1 cellular context compared by ENCODE assay signal in genomic region chr10:29535012-29535777, GRCh38.
TF ChIP-seq lines count a peak whose summit lies in the region.

No MANE protein-coding gene starts in this region.

TF ChIP-seq in HEK293, 187 proteins besides CTCF, POLR2A, EP300 and RAD21 (continued from another document):
- TF ChIP-seq ZNF629 (tag by site-specific recombination; IDR thresholded peaks at IDR 0.05) (peak; percentile 54; the same call in 1 of the 2 replicates), ZNF585B (tag by site-specific recombination; IDR thresholded peaks at IDR 0.05) (no peak), ZNF501 (tag by site-specific recombination; IDR thresholded peaks at IDR 0.05) (peak; percentile 71; the same call in 1 of the 2 replicates), BCL11A (tag by site-specific recombination; IDR thresholded peaks at IDR 0.05; ENCODE audit: low read depth) (no peak), SETDB1 (IDR thresholded peaks at IDR 0.05; ENCODE audit: insufficient read length, low read length) (no peak), SP7 (tag by site-specific recombination; IDR thresholded peaks at IDR 0.05) (peak; percentile 96)
